ENCODE assay signal across 15 cellular contexts in the genomic region with DNA sequence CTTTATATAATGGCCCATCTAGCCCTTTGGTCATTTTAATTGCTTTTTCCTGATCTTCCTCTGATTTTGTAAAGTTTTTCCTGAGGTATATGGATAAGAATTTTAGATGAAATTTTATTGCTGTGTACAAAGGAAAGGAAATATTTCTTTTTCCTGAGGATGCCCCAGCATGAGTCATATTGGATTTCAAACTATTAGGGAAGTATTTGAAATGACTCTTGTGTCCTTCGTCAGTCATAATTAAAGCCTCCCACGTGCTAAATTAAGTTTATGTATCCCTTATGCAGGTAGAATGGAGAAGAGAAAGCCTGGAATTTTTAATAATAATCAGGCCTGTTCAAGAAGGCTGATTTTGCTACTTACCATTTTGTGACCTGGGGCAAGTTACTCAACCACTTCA.
A peak's percentile ranks its signal among the peaks of the same experiment; 100 is the strongest.
DNase-seq lines count a peak whose midpoint lies in the region; TF ChIP-seq lines count a peak whose summit lies in the region.
"Had no signal": no experiment of that assay in that cellular context is flagged by ENCODE, and none has a peak within 500 bp of the region (broad histone marks: within the 10 kb centered on the region; RNA-seq: fewer than 3 reads in every experiment).

No MANE protein-coding gene starts in this region.

- H3K79me2 ChIP-seq in mammary epithelial cell (ENCODE audit: insufficient read depth, low read length): no peaks in the 10 kb centered on the region

- in situ Hi-C loops in mammary epithelial cell (cut with MboI; ENCODE audit: low sequenced_read_pairs in 2 of 2): no loop called here

- dilution Hi-C loops in mammary epithelial cell (cut with HindIII; ENCODE audit: low sequenced_read_pairs): no loop called here

- H3K4me1 Mint-ChIP-seq in Calu3 (ENCODE audit: low read depth, unreplicated experiment): no peaks in the 10 kb centered on the region
- H3K4me1 Mint-ChIP-seq: CD14-positive monocyte; CD4-positive, alpha-beta memory T cell had no signal

- H3K27ac ChIP-seq in HEK293 (ENCODE audit: extremely low read depth, low read depth, low read length) (no peak overlapping the region), mammary epithelial cell (ENCODE audit: insufficient read depth, low read depth, low read length) (no peak overlapping the region)
- H3K27ac ChIP-seq: BLaER1, KMS-11 had no signal

- H3K36me3 ChIP-seq in HEK293 (ENCODE audit: control insufficient read depth in 2 of 2, insufficient read depth in 1 of 2, low read length in 2 of 2) (no peaks in the 10 kb centered on the region), mammary epithelial cell (ENCODE audit: insufficient read depth, low read length) (no peaks in the 10 kb centered on the region)
- H3K36me3 ChIP-seq: BLaER1 had no signal

- DNase-seq in COLO829 (ENCODE audit: low spot score) (peak; percentile 31), mammary epithelial cell (peak; percentile 19), iris pigment epithelial cell (ENCODE audit: low read depth) (peak; percentile 1), Calu3 (no peak)
- no peak for DNase-seq in stimulated activated CD4-positive, alpha-beta T cell treated with anti-CD3 and anti-CD28 coated beads, Interleukin-15, amount 100 ng/mL, for 24 hours
- no peak for DNase-seq in activated CD4-positive, alpha-beta T cell treated with anti-CD3 and anti-CD28 coated beads for 48 hours
- DNase-seq: CD4-positive, alpha-beta memory T cell; DMS79; GF-D8; GOT3; H7 had no signal

- peaks cover 12% of the 10 kb centered on the region for H3K9me3 Mint-ChIP-seq in Calu3 (ENCODE audit: low read depth, unreplicated experiment)

- CTCF ChIA-PET in HEK293 (lab: Yijun Ruan, JAX): interaction anchor here (0.6 kb wide), 1 partner anchor 512 kb away, joined by 3 read pairs; no protein-coding TSS in a partner anchor
- CTCF ChIA-PET in mammary epithelial cell (lab: Charles Lee; ENCODE audit: low non-redundant PET): no interaction called here
- CTCF ChIA-PET in Calu3 (lab: Charles Lee): interaction anchor here (0.6 kb wide), 1 partner anchor 1183 kb away, joined by 3 read pairs; no protein-coding TSS in a partner anchor

- no peak for TF ChIP-seq CTCF in HEK293 (tag by site-specific recombination; IDR thresholded peaks at IDR 0.05)
- TF ChIP-seq CTCF in mammary epithelial cell (conservative IDR thresholded peaks at IDR 0.05 in 1 of 2, IDR thresholded peaks at IDR 0.05 in 1 of 2; ENCODE audit: extremely low read depth in 1 of 2, insufficient read depth in 1 of 2, low read depth in 1 of 2, low read length in 2 of 2): no peak
- TF ChIP-seq CTCF in Calu3 (IDR thresholded peaks at IDR 0.05; ENCODE audit: unreplicated experiment): no peak

- no peak overlapping the region for H3K4me3 ChIP-seq in HEK293 (ENCODE audit: low read depth, low read length)
- no peak overlapping the region for H3K4me3 ChIP-seq in mammary epithelial cell (replicated peaks in 1 of 3; ENCODE audit: insufficient read depth in 1 of 3, low read depth in 2 of 3, low read length in 3 of 3)
- H3K4me3 ChIP-seq: BLaER1 had no signal

- no peak overlapping the region for H2AFZ ChIP-seq in mammary epithelial cell (ENCODE audit: low read depth, low read length)

- no peaks in the 10 kb centered on the region for H4K20me1 ChIP-seq in mammary epithelial cell (ENCODE audit: insufficient read depth, low read length)
- H4K20me1 ChIP-seq: BLaER1 had no signal

- H3K9me3 ChIP-seq in HEK293 (ENCODE audit: control insufficient read depth, insufficient read depth, low read depth, low read length) (no peaks in the 10 kb centered on the region), mammary epithelial cell (replicated peaks; ENCODE audit: insufficient read depth, low read length) (no peaks in the 10 kb centered on the region)
- H3K9me3 ChIP-seq: BLaER1 had no signal

- POLR2A ChIA-PET in HEK293 (lab: Yijun Ruan, JAX): no interaction called here

- H3K36me3 Mint-ChIP-seq in Calu3 (ENCODE audit: insufficient read depth, unreplicated experiment): no peaks in the 10 kb centered on the region
- H3K36me3 Mint-ChIP-seq: CD14-positive monocyte; CD4-positive, alpha-beta memory T cell had no signal

- 4% methylated on average over 2 of the region's 2 CpGs for WGBS in mammary epithelial cell (ENCODE audit: low coverage, missing lambda C conversion rate)

- no peak overlapping the region for H3K9ac ChIP-seq in mammary epithelial cell (ENCODE audit: insufficient read depth, low read length)
- H3K9ac ChIP-seq: BLaER1, KMS-11 had no signal

- no peaks in the 10 kb centered on the region for H3K27me3 Mint-ChIP-seq in Calu3 (ENCODE audit: unreplicated experiment)
- H3K27me3 Mint-ChIP-seq: CD4-positive, alpha-beta memory T cell had no signal

- H3K27me3 ChIP-seq in mammary epithelial cell (ENCODE audit: insufficient read depth, low read length): no peaks in the 10 kb centered on the region
- H3K27me3 ChIP-seq: BLaER1 had no signal

- H3K4me1 ChIP-seq in HEK293 (ENCODE audit: control insufficient read depth, insufficient read depth, low read length) (peaks cover 12% of the 10 kb centered on the region; the same call in 1 of the 2 replicates), mammary epithelial cell (ENCODE audit: insufficient read depth, low read length) (no peaks in the 10 kb centered on the region)

- intact Hi-C loops in mammary epithelial cell (cut with micrococcal nuclease): no loop called here
- intact Hi-C loops in Calu3 (cut with micrococcal nuclease; ENCODE audit: unreplicated experiment): no loop called here

- H3K4me3 Mint-ChIP-seq in Calu3 (ENCODE audit: low read depth, unreplicated experiment): no peak overlapping the region
- H3K4me3 Mint-ChIP-seq: CD14-positive monocyte; CD4-positive, alpha-beta memory T cell had no signal

- no peak overlapping the region for H3K4me2 ChIP-seq in mammary epithelial cell (ENCODE audit: insufficient read depth, low read depth, low read length)
- H3K4me2 ChIP-seq: BLaER1, KMS-11 had no signal

- BruUV-seq in mammary epithelial cell (replicated peaks; lab: Mats Ljungman, UMichigan) (no TSS peak), Calu3 (replicated peaks; lab: Mats Ljungman, UMichigan) (no TSS peak)

- H3K27ac Mint-ChIP-seq in Calu3 (ENCODE audit: unreplicated experiment): no peak overlapping the region
- H3K27ac Mint-ChIP-seq: CD14-positive monocyte; CD4-positive, alpha-beta memory T cell had no signal

TF ChIP-seq in HEK293, 187 proteins besides CTCF, POLR2A, EP300 and RAD21:
- TF ChIP-seq ZNF473 (tag by site-specific recombination; IDR thresholded peaks at IDR 0.05) (no peak), PBX3 (CRISPR knock-in tag; IDR thresholded peaks at IDR 0.05) (no peak), ZNF112 (tag by site-specific recombination; IDR thresholded peaks at IDR 0.05) (no peak), ZSCAN23 (tag by site-specific recombination; IDR thresholded peaks at IDR 0.05) (no peak), MZF1 (tag by site-specific recombination; IDR thresholded peaks at IDR 0.05; ENCODE audit: borderline replicate concordance) (no peak), PRDM6 (tag by site-specific recombination; IDR thresholded peaks at IDR 0.05) (peak; percentile 24; the same call in 1 of the 2 replicates), ZFP41 (tag by site-specific recombination; IDR thresholded peaks at IDR 0.05; ENCODE audit: borderline replicate concordance) (no peak)
- TF ChIP-seq, protein P1, sequence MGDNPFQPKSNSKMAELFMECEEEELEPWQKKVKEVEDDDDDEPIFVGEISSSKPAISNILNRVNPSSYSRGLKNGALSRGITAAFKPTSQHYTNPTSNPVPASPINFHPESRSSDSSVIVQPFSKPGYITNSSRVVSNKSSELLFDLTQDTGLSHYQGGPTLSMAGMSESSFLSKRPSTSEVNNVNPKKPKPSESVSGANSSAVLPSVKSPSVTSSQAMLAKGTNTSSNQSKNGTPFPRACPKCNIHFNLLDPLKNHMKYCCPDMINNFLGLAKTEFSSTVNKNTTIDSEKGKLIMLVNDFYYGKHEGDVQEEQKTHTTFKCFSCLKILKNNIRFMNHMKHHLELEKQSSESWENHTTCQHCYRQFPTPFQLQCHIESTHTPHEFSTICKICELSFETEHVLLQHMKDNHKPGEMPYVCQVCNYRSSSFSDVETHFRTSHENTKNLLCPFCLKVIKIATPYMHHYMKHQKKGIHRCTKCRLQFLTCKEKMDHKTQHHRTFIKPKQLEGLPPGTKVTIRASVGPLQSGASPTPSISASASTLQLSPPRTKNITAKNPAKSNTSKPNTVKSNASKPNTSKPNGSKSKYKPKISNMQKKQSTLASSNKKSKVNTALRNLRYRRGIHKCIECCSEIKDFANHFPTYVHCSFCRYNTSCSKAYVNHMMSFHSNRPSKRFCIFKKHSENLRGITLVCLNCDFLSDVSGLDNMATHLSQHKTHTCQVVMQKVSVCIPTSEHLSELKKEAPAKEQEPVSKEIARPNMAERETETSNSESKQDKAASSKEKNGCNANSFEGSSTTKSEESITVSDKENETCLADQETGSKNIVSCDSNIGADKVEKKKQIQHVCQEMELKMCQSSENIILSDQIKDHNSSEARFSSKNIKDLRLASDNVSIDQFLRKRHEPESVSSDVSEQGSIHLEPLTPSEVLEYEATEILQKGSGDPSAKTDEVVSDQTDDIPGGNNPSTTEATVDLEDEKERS (tag by site-specific recombination; IDR thresholded peaks at IDR 0.05): no peak

Comparison
In these comparisons a context has a peak if more than half of its experiments do, and no peak if none do; other contexts are left out.
1. DNase-seq: peak in COLO829 (single experiment), mammary epithelial cell (single experiment) and iris pigment epithelial cell (single experiment); none in stimulated activated CD4-positive, alpha-beta T cell treated with anti-CD3 and anti-CD28 coated beads, Interleukin-15, amount 100 ng/mL, for 24 hours (single experiment), activated CD4-positive, alpha-beta T cell treated with anti-CD3 and anti-CD28 coated beads for 48 hours (single experiment) and Calu3 (single experiment).